ENCODE assay signal across 19 cellular contexts in genomic region chr7:5088906-5089305, GRCh38. TPM values are rescaled to one million over a fixed set of nuclear protein-coding genes. Genes with fewer than 3 reads are reported as not detected.
DNase-seq lines count a peak whose midpoint lies in the region; ATAC-seq and TF ChIP-seq lines count a peak whose summit lies in the region.
"Had no signal": no experiment of that assay in that cellular context is flagged by ENCODE, and none has a peak within 500 bp of the region (broad histone marks: within the 10 kb centered on the region; RNA-seq: fewer than 3 reads in every experiment).

No MANE protein-coding gene starts in this region.

- no peaks in the 10 kb centered on the region for H3K27me3 ChIP-seq in PC-3 (ENCODE audit: low read length)
- H3K27me3 ChIP-seq in right cardiac atrium (ENCODE audit: control insufficient read depth, insufficient read depth): no peaks in the 10 kb centered on the region
- H3K27me3 ChIP-seq: BLaER1 had no signal

- intact Hi-C loops in PC-3 (cut with micrococcal nuclease) (no loop called here), posterior vena cava (cut with DNase I) (loop anchor here (5.0 to 10.0 kb wide), 2 partner anchors 287 to 294 kb away; no protein-coding TSS in a partner anchor), right cardiac atrium (cut with DNase I) (loop anchor here in 3 of 4 donors (5.0 to 10.0 kb wide), 4 partner anchors 117 to 474 kb away; no protein-coding TSS in a partner anchor), cardiac septum (cut with DNase I) (no loop called here)

- no peaks in the 10 kb centered on the region for H3K36me3 ChIP-seq in PC-3 (ENCODE audit: low read depth, low read length)
- H3K36me3 ChIP-seq: BLaER1 had no signal

- no peaks in the 10 kb centered on the region for H3K9me2 ChIP-seq in PC-3 (replicated peaks; ENCODE audit: low read length)

- no peak overlapping the region for H3K4me3 ChIP-seq in PC-3 (ENCODE audit: low read length)
- no peak overlapping the region for H3K4me3 ChIP-seq in right cardiac atrium (ENCODE audit: low read length)
- H3K4me3 ChIP-seq: BLaER1 had no signal

- H3K9me3 ChIP-seq in PC-3 (ENCODE audit: low read length) (0 out of 2 replicates have a peak, but pooled peaks cover 2% of the 10 kb centered on the region), right cardiac atrium (ENCODE audit: control insufficient read depth, low read length) (no peaks in the 10 kb centered on the region)

- no peak overlapping the region for H3K9ac ChIP-seq in PC-3 (ENCODE audit: low read length)
- H3K9ac ChIP-seq: BLaER1 had no signal

- H3F3A ChIP-seq in PC-3 (ENCODE audit: low read length, unreplicated experiment): no peaks in the 10 kb centered on the region

- peak; percentile 80 for DNase-seq in ELF-1 (ENCODE audit: low read depth, low spot score)
- peak; percentile 65 for DNase-seq in PC-3
- peak; percentile 22 for DNase-seq in left kidney (ENCODE audit: low read depth, low spot score)
- peak; percentile 56 for DNase-seq in posterior vena cava (ENCODE audit: low spot score)
- no peak for DNase-seq in T1000 (lab: John Stamatoyannopoulos, UW)
- DNase-seq in right cardiac atrium: no peak
- DNase-seq in cardiac septum (ENCODE audit: low spot score): no peak
- DNase-seq: ACHN; CD4-positive, alpha-beta memory T cell; DMS153; MV-4-11; NCI-H1105 treated with DMSO at 0.1 percent for 48 hours; NCI-H1694; NCI-H2081; NCI-H524 treated with DMSO at 0.1 percent for 48 hours; SHP77 treated with DMSO at 0.1 percent for 48 hours had no signal

- H3K79me2 ChIP-seq in PC-3 (ENCODE audit: low read length): no peaks in the 10 kb centered on the region

- 0 out of 2 replicates have a peak, but pooled peaks have one; percentile 9 for TF ChIP-seq CTCF in PC-3 (conservative IDR thresholded peaks at IDR 0.05; ENCODE audit: low read depth, low read length)

- no TSS peak for BruUV-seq in PC-3 (replicated peaks; lab: Mats Ljungman, UMichigan)

- CTCF ChIA-PET in PC-3 (lab: Charles Lee): interaction anchor here (0.6 to 1.0 kb wide), 7 partner anchors 115 to 858 kb away, joined by 3 to 20 read pairs (median 6); partner anchors contain the start of gene RADIL

- H3K27ac ChIP-seq in PC-3 (ENCODE audit: low read length): no peak overlapping the region
- no peak overlapping the region for H3K27ac ChIP-seq in right cardiac atrium (ENCODE audit: low read length)
- H3K27ac ChIP-seq: BLaER1, RWPE1 had no signal

- WGBS in right cardiac atrium: 75% methylated on average over 8 of the region's 8 CpGs

- H4K20me1 ChIP-seq in PC-3 (ENCODE audit: low read length): no peaks in the 10 kb centered on the region
- H4K20me1 ChIP-seq: BLaER1 had no signal

- H3K4me2 ChIP-seq in PC-3 (ENCODE audit: low read length): peak overlapping the region; percentile 56
- H3K4me2 ChIP-seq: BLaER1 had no signal

- POLR2A ChIA-PET in PC-3 (lab: Charles Lee; ENCODE audit: unreplicated experiment): no interaction called here

- H2AFZ ChIP-seq in PC-3 (ENCODE audit: low read length): peak overlapping the region; percentile 52

- H3K4me1 ChIP-seq in PC-3 (ENCODE audit: insufficient read depth, low read length) (peaks cover 5% of the 10 kb centered on the region; the same call in 1 of the 2 replicates), right cardiac atrium (ENCODE audit: control insufficient read depth, insufficient read depth, low read length) (no peaks in the 10 kb centered on the region)

- ATAC-seq in PC-3 (peak; percentile 16; the same call in 1 of the 2 replicates), right cardiac atrium (no peak)
- ATAC-seq: SK-N-SH treated with all-trans-retinoic acid at 6 μM for 48 hours had no signal

RNA-seq across cellular contexts. Expression of gene RBAK, which starts 43.2 kb away (rescaled TPM):
- total RNA-seq in PC-3 (2014; rRNA removed) (7.0 and 7.3 TPM in 2 replicates), posterior vena cava (10 to 100 TPM; 10.9 to 12.6 TPM), right cardiac atrium (10 to 100 TPM in 2 of 4 donors, 1 to 10 TPM in 2; 7.9 to 11.6 (median 9.8) TPM), cardiac septum (9.6 TPM)
- 3.5 TPM for polyA plus RNA-seq in right cardiac atrium

Comparison
In these comparisons a context has a peak if more than half of its experiments do, and no peak if none do; other contexts are left out.
1. intact Hi-C loops: an anchor here in posterior vena cava (5.0 to 10.0 kb wide) and right cardiac atrium (5.0 to 10.0 kb wide); none called in PC-3 and cardiac septum.
2. DNase-seq: peak in ELF-1 (single experiment), PC-3 (single experiment), left kidney (single experiment) and posterior vena cava (single experiment); none in T1000 (single experiment), right cardiac atrium (0 of 3) and cardiac septum (single experiment).